15 cellular contexts compared by ENCODE assay signal in the genomic region with DNA sequence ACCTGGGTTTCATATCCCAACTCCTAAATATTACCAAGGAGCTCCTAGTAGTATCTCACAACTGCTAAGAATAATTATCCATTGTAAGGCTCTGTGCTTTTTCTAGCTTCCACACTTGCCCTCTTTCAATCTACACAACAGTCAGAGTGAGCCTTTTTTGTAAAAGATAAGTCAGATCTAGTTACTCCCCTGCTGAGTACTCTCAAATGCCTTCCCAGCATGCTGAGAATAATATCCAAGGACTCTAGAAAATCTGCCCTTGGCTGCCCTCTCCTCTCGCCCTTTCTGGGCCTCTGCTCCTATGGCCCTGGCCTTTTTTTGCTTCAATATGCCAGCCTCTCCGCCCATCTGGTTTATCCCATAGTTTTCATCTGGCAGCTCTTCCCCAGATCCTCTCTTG.
DNase-seq lines count a peak whose midpoint lies in the region; ATAC-seq and TF ChIP-seq lines count a peak whose summit lies in the region.
"Had no signal": no experiment of that assay in that cellular context is flagged by ENCODE, and none has a peak within 500 bp of the region (broad histone marks: within the 10 kb centered on the region; RNA-seq: fewer than 3 reads in every experiment).

No MANE protein-coding gene starts in this region.

- H3K9me3 Mint-ChIP-seq in nephron progenitor cell = peaks cover 3% of the 10 kb centered on the region
- H3K9me3 Mint-ChIP-seq: activated CD4-positive, alpha-beta memory T cell treated with anti-CD3 and anti-CD28 coated beads, Interleukin-2, amount 10 ng/mL, durations not matched to agents 7 days and 5 days; memory B cell had no signal

- H3K4me3 Mint-ChIP-seq in nephron progenitor cell = no peak overlapping the region
- H3K4me3 Mint-ChIP-seq: activated CD4-positive, alpha-beta memory T cell treated with anti-CD3 and anti-CD28 coated beads, Interleukin-2, amount 10 ng/mL, durations not matched to agents 7 days and 5 days; memory B cell; stimulated activated effector memory CD8-positive, alpha-beta T cell treated with anti-CD3 and anti-CD28 coated beads, Interleukin-12 subunit alpha, Interleukin-12 subunit beta, amount 100 ng/mL, for 72 hours had no signal

- in situ Hi-C loops in astrocyte of the spinal cord (cut with HindIII; ENCODE audit: low sequenced_read_pairs) = no loop called here

- H3K4me1 ChIP-seq in body of pancreas = no peaks in the 10 kb centered on the region
- H3K4me1 ChIP-seq: upper lobe of left lung had no signal

- no peaks in the 10 kb centered on the region for H3K27me3 ChIP-seq in body of pancreas
- H3K27me3 ChIP-seq: dorsolateral prefrontal cortex, upper lobe of left lung had no signal

- no peak for TF ChIP-seq POLR2A in body of pancreas (IDR thresholded peaks at IDR 0.05)

- DNase-seq in DMS 273 treated with DMSO at 0.1 percent for 48 hours (lab: John Stamatoyannopoulos, UW) = peak; percentile 55
- peak; percentile 17 for DNase-seq in M059J (ENCODE audit: low read depth)
- DNase-seq in astrocyte of the spinal cord (ENCODE audit: low read depth, low spot score) = peak; percentile 45
- DNase-seq in iris pigment epithelial cell (ENCODE audit: low read depth) = peak; percentile 25
- DNase-seq in body of pancreas = no peak
- DNase-seq in NK-92 (lab: John Stamatoyannopoulos, UW; ENCODE audit: unreplicated experiment) = no peak
- DNase-seq in left ventricle myocardium superior = no peak
- DNase-seq in nephron progenitor cell = no peak
- DNase-seq: activated CD4-positive, alpha-beta memory T cell treated with anti-CD3 and anti-CD28 coated beads, Interleukin-2, amount 10 ng/mL, durations not matched to agents 7 days and 5 days; anterior cingulate cortex; DMS153; dorsolateral prefrontal cortex; upper lobe of left lung had no signal

- TF ChIP-seq CTCF in astrocyte of the spinal cord (IDR thresholded peaks at IDR 0.05; ENCODE audit: low read depth, low read length) = no peak
- no peak for TF ChIP-seq CTCF in body of pancreas (IDR thresholded peaks at IDR 0.05)
- TF ChIP-seq CTCF in nephron progenitor cell (IDR thresholded peaks at IDR 0.05) = no peak

- H3K27ac ChIP-seq in body of pancreas = no peak overlapping the region
- H3K27ac ChIP-seq: dorsolateral prefrontal cortex, upper lobe of left lung had no signal

- WGBS in body of pancreas, 2 donors = 52 to 69% methylated on average over 2 of the region's 2 CpGs

- no peaks in the 10 kb centered on the region for H3K36me3 ChIP-seq in body of pancreas (replicated peaks in 1 of 2; ENCODE audit: insufficient read depth in 1 of 2, low read depth in 2 of 2)
- H3K36me3 ChIP-seq: upper lobe of left lung had no signal

- intact Hi-C loops in body of pancreas (cut with DNase I) (no loop called here), left ventricle myocardium superior (cut with micrococcal nuclease) (no loop called here)

- H3K4me3 ChIP-seq in astrocyte of the spinal cord (ENCODE audit: low read depth, low read length) (no peak overlapping the region), body of pancreas (no peak overlapping the region)
- H3K4me3 ChIP-seq: dorsolateral prefrontal cortex, upper lobe of left lung had no signal

- H3K36me3 Mint-ChIP-seq in nephron progenitor cell (ENCODE audit: low read depth) = no peaks in the 10 kb centered on the region
- H3K36me3 Mint-ChIP-seq: memory B cell; stimulated activated effector memory CD8-positive, alpha-beta T cell treated with anti-CD3 and anti-CD28 coated beads, Interleukin-12 subunit alpha, Interleukin-12 subunit beta, amount 100 ng/mL, for 72 hours had no signal

- H3K4me1 Mint-ChIP-seq in nephron progenitor cell = no peaks in the 10 kb centered on the region
- H3K4me1 Mint-ChIP-seq: activated CD4-positive, alpha-beta memory T cell treated with anti-CD3 and anti-CD28 coated beads, Interleukin-2, amount 10 ng/mL, durations not matched to agents 7 days and 5 days; stimulated activated effector memory CD8-positive, alpha-beta T cell treated with anti-CD3 and anti-CD28 coated beads, Interleukin-12 subunit alpha, Interleukin-12 subunit beta, amount 100 ng/mL, for 72 hours had no signal

- H3K27ac Mint-ChIP-seq in nephron progenitor cell = no peak overlapping the region
- H3K27ac Mint-ChIP-seq: activated CD4-positive, alpha-beta memory T cell treated with anti-CD3 and anti-CD28 coated beads, Interleukin-2, amount 10 ng/mL, durations not matched to agents 7 days and 5 days; memory B cell; stimulated activated effector memory CD8-positive, alpha-beta T cell treated with anti-CD3 and anti-CD28 coated beads, Interleukin-12 subunit alpha, Interleukin-12 subunit beta, amount 100 ng/mL, for 72 hours had no signal

- H3K9me3 ChIP-seq in body of pancreas = no peaks in the 10 kb centered on the region
- H3K9me3 ChIP-seq: upper lobe of left lung had no signal

- ATAC-seq in body of pancreas (no peak), left ventricle myocardium superior (no peak)
- ATAC-seq: stimulated activated effector memory CD8-positive, alpha-beta T cell treated with anti-CD3 and anti-CD28 coated beads, Interleukin-12 subunit alpha, Interleukin-12 subunit beta, amount 100 ng/mL, for 72 hours had no signal

- H3K27me3 Mint-ChIP-seq in nephron progenitor cell (ENCODE audit: low read depth, poor library complexity) = no peaks in the 10 kb centered on the region
- H3K27me3 Mint-ChIP-seq: activated CD4-positive, alpha-beta memory T cell treated with anti-CD3 and anti-CD28 coated beads, Interleukin-2, amount 10 ng/mL, durations not matched to agents 7 days and 5 days; memory B cell had no signal

Comparison
In these comparisons a context has a peak if more than half of its experiments do, and no peak if none do; other contexts are left out.
1. DNase-seq: peak in DMS 273 treated with DMSO at 0.1 percent for 48 hours (single experiment), M059J (single experiment), astrocyte of the spinal cord (single experiment) and iris pigment epithelial cell (single experiment); none in body of pancreas (0 of 4), NK-92 (single experiment), left ventricle myocardium superior (single experiment) and nephron progenitor cell (single experiment).